Comparison of ENCODE assay signal across 8 cellular contexts in the genomic region with DNA sequence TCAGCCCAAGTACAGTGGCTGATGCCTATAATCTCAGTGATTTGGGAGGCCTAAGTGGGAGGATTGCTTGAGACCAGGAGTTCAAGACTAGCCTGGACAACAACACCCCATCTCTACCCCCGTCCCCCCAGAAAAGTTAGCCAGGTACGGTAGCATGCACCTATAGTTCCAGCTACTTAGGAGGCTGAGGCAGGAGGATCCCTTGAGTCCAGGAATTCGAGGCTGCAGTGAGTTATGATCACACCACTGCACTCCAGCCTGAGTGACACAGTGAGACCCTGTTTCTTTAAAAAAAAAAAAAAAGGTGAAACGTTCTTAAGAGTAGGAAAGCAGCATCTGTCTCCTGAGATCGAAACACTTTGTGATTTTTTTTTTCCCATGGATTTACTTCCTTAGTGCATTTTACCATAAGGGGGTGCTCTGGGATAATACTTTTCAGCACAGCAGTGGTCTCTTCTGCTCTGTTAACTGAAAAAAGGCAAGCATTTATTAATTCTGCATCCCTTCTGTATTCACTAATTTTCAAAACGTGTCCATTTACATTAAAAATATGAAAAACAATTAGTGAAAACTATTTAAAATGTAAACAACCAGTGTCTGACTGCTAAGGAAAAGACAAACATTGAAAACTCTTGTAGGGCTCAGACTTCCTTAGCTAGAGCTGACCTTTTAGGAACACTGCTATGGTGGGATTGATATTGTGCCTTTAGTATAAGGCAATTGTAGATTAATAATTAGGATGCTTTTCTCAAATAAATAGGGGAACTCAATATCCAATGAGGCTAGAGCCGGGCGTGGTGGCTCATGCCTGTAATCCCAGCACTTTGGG. TPM values are rescaled to one million over a fixed set of nuclear protein-coding genes. Genes with fewer than 3 reads are reported as not detected.
DNase-seq lines count a peak whose midpoint lies in the region; ATAC-seq, FAIRE-seq and TF ChIP-seq lines count a peak whose summit lies in the region.

No MANE protein-coding gene starts in this region.

- no peak for ATAC-seq in natural killer cell treated with Interleukin-12 subunit alpha and Interleukin-12 subunit beta and Interleukin-15 and Interleukin-18, amount 100 ng/mL, for 72 hours

- no peaks in the 10 kb centered on the region for H4K20me1 ChIP-seq in osteoblast (ENCODE audit: insufficient read depth, low read length)

- H3K27me3 ChIP-seq in osteoblast (ENCODE audit: insufficient read depth, low read length): peaks cover 4% of the 10 kb centered on the region

- peak; percentile 86 for FAIRE-seq in endometrium (lab: Jason Lieb, UNC)

- H3K36me3 ChIP-seq in osteoblast (ENCODE audit: insufficient read depth, low read length): no peaks in the 10 kb centered on the region

- H3K27ac ChIP-seq in osteoblast (ENCODE audit: low read depth, low read length): no peak overlapping the region

- no peaks in the 10 kb centered on the region for H3K9me3 Mint-ChIP-seq in natural killer cell treated with Interleukin-12 subunit alpha and Interleukin-12 subunit beta and Interleukin-15 and Interleukin-18, amount 100 ng/mL, for 72 hours

- no peaks in the 10 kb centered on the region for H3K4me1 ChIP-seq in osteoblast (ENCODE audit: insufficient read depth, low read length)

- H3K27ac Mint-ChIP-seq in natural killer cell treated with Interleukin-12 subunit alpha and Interleukin-12 subunit beta and Interleukin-15 and Interleukin-18, amount 100 ng/mL, for 72 hours: no peak overlapping the region

- H3K79me2 ChIP-seq in osteoblast (ENCODE audit: insufficient read depth, low read length): no peaks in the 10 kb centered on the region

- no peak overlapping the region for H3K4me3 Mint-ChIP-seq in natural killer cell treated with Interleukin-12 subunit alpha and Interleukin-12 subunit beta and Interleukin-15 and Interleukin-18, amount 100 ng/mL, for 72 hours

- DNase-seq in GM03348 (ENCODE audit: low spot score) (peak; percentile 49), NCI-H345 (lab: John Stamatoyannopoulos, UW) (peak; percentile 58), osteoblast (ENCODE audit: insufficient read length, low spot score, missing footprints) (peak; percentile 71), erythroblast (lab: John Stamatoyannopoulos, UW) (no peak), NOMO-1 (lab: John Stamatoyannopoulos, UW; ENCODE audit: unreplicated experiment in 2 of 2) (no peak)
- DNase-seq in activated CD4-positive, alpha-beta T cell treated with anti-CD3 and anti-CD28 coated beads, Interleukin-2, amount 50 U/mL, for 4 hours: no peak
- DNase-seq in natural killer cell treated with Interleukin-12 subunit alpha and Interleukin-12 subunit beta and Interleukin-15 and Interleukin-18, amount 100 ng/mL, for 72 hours (ENCODE audit: low spot score): no peak

- no peaks in the 10 kb centered on the region for H3K36me3 Mint-ChIP-seq in natural killer cell treated with Interleukin-12 subunit alpha and Interleukin-12 subunit beta and Interleukin-15 and Interleukin-18, amount 100 ng/mL, for 72 hours

- no peak overlapping the region for H3K4me3 ChIP-seq in osteoblast (ENCODE audit: insufficient read depth, low read length)

- peaks cover 22 to 30% of the 10 kb centered on the region in 2 donors for H3K27me3 Mint-ChIP-seq in natural killer cell treated with Interleukin-12 subunit alpha and Interleukin-12 subunit beta and Interleukin-15 and Interleukin-18, amount 100 ng/mL, for 72 hours

- H2AFZ ChIP-seq in osteoblast (ENCODE audit: low read length): no peak overlapping the region

- H3K4me1 Mint-ChIP-seq in natural killer cell treated with Interleukin-12 subunit alpha and Interleukin-12 subunit beta and Interleukin-15 and Interleukin-18, amount 100 ng/mL, for 72 hours (ENCODE audit: low read depth in 2 of 2): no peaks in the 10 kb centered on the region

- no peaks in the 10 kb centered on the region for H3K9me3 ChIP-seq in osteoblast (ENCODE audit: low read depth, low read length)

- no peak for TF ChIP-seq POLR2A in erythroblast (IDR thresholded peaks at IDR 0.05; ENCODE audit: low read length)

- TF ChIP-seq CTCF in osteoblast (IDR thresholded peaks at IDR 0.05; ENCODE audit: extremely low read depth, low read depth, low read length): peak; percentile 68

- peak overlapping the region; percentile 50 for H3K4me2 ChIP-seq in osteoblast (ENCODE audit: insufficient read depth, low read length)

RNA-seq across cellular contexts. Expression of gene USP44, which starts 31.2 kb away (rescaled TPM):
- total RNA-seq in osteoblast: under 0.01 and 0.36 TPM in 2 replicates
- total RNA-seq in natural killer cell treated with Interleukin-12 subunit alpha and Interleukin-12 subunit beta and Interleukin-15 and Interleukin-18, amount 100 ng/mL, for 72 hours: 1 to 10 TPM in 1 of 2 donors, under 1 TPM in 1; 0.59 to 1.8 TPM

Comparison
In these comparisons a context has a peak if more than half of its experiments do, and no peak if none do; other contexts are left out.
1. DNase-seq: peak in GM03348 (single experiment), NCI-H345 (single experiment) and osteoblast (single experiment); none in erythroblast (0 of 2), activated CD4-positive, alpha-beta T cell treated with anti-CD3 and anti-CD28 coated beads, Interleukin-2, amount 50 U/mL, for 4 hours (0 of 2), natural killer cell treated with Interleukin-12 subunit alpha and Interleukin-12 subunit beta and Interleukin-15 and Interleukin-18, amount 100 ng/mL, for 72 hours (single experiment) and NOMO-1 (0 of 2).